ENCODE assay signal across 1 cellular context in the genomic region with DNA sequence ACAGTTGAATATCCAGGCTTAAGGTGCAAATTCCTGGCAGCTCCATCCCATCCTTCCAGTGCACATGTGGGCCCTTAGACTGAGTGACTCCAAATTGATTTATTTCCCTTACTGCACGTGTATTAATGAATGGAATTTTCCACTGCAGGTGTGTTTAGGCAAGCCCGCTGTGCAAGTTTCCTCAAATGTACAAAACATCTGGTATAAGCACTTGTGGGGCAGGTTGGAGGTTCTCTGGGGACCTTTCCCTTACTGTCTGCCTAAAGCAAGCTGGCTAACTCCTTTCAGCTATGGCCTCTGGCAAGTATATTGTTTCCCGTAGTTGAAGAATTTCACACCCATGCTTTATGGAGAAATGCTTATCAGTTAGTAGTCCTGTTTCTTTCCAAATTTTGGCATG.
A peak's percentile ranks its signal among the peaks of the same experiment; 100 is the strongest.
TF ChIP-seq lines count a peak whose summit lies in the region.

No MANE protein-coding gene starts in this region.

TF ChIP-seq in HepG2, 621 proteins besides CTCF, POLR2A, EP300 and RAD21:
- TF ChIP-seq PAWR (CRISPR knock-in tag; IDR thresholded peaks at IDR 0.05; ENCODE audit: borderline replicate concordance) = no peak
- TF ChIP-seq ZNF543 (CRISPR knock-in tag; IDR thresholded peaks at IDR 0.05) = no peak
- no peak for TF ChIP-seq ZNF547 (CRISPR knock-in tag; IDR thresholded peaks at IDR 0.05)
- 0 out of 2 replicates have a peak, but pooled peaks have one; percentile 5 for TF ChIP-seq MNT (IDR thresholded peaks at IDR 0.05)
- TF ChIP-seq MIER2 (CRISPR knock-in tag; IDR thresholded peaks at IDR 0.05) = no peak
- no peak for TF ChIP-seq ZNF329 (CRISPR knock-in tag; IDR thresholded peaks at IDR 0.05; ENCODE audit: low read depth)
- TF ChIP-seq SPEN (CRISPR knock-in tag; IDR thresholded peaks at IDR 0.05; ENCODE audit: low read depth) = no peak
